Comparison of ENCODE assay signal across 8 cellular contexts in the genomic region with DNA sequence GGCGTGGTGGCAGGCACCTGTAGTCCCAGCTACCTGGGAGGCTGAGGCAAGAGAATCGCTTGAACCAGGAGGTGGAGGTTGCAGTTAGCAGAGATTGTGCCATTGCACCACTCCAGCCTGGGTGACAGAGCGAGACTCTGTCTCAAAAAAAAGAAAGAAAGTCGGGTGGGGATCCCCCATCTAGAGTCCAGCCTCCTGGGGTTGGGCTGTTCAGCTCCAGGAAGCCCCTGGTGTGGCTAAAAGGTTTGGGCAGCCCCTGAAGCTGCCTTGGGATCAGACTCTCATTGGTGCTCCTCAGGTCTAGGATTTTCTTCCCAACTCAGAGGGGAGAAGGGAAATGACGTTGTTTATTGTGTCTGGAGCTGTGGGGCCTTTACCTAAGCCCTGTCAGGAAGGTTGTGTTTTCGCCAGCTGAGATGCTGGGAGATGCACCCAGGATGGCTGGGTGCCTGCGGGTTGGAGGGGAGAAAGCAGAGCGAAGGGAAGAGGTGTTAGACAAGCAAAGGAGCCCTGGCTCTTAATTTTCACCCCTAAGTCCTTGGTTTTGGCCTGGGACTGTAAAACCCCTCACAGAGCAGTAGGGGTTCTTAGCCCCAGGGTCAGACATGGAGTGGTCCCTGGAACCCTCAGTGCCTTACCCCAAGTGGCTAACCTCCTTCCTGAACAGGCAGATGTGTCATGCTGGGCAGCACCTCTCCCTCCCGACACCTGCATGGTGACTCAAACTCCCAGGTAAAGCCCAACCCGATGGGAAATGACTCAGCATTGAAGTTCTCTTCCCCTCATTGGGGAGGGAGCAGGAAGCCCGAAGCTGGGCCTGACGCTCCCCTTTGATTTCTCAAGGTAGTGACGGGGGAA. TPM values are rescaled to one million over a fixed set of nuclear protein-coding genes. Genes with fewer than 3 reads are reported as not detected.
DNase-seq lines count a peak whose midpoint lies in the region; ATAC-seq and TF ChIP-seq lines count a peak whose summit lies in the region.

No MANE protein-coding gene starts in this region.

- H3K4me3 Mint-ChIP-seq in T-helper 2 cell treated with Interferon-gamma antibody and Interleukin-4, amounts not matched to agents 5 μg/mL and 100 μg/mL, for 36 hours, result no peak overlapping the region

- no peaks in the 10 kb centered on the region for H3K9me3 Mint-ChIP-seq in T-helper 2 cell treated with Interferon-gamma antibody and Interleukin-4, amounts not matched to agents 5 μg/mL and 100 μg/mL, for 36 hours

- TF ChIP-seq POLR2A in lower leg skin (IDR thresholded peaks at IDR 0.05), result no peak

- H3K27ac Mint-ChIP-seq in T-helper 2 cell treated with Interferon-gamma antibody and Interleukin-4, amounts not matched to agents 5 μg/mL and 100 μg/mL, for 36 hours, result peak overlapping the region; percentile 35

- intact Hi-C loops in lower leg skin (cut with DNase I; ENCODE audit: low total_unique reads), result no loop called here

- peaks cover 8% of the 10 kb centered on the region for H3K27me3 Mint-ChIP-seq in T-helper 2 cell treated with Interferon-gamma antibody and Interleukin-4, amounts not matched to agents 5 μg/mL and 100 μg/mL, for 36 hours (ENCODE audit: low read depth)

- 51 to 61% methylated on average over 13 of the region's 13 CpGs for WGBS in lower leg skin, 2 donors

- peak; percentile 67 for ATAC-seq in HG02642 (IDR thresholded peaks at IDR 0.05; ENCODE audit: poor library complexity, unreplicated experiment)
- ATAC-seq in GM19467 (IDR thresholded peaks at IDR 0.05; ENCODE audit: unreplicated experiment), result no peak

- H3K36me3 Mint-ChIP-seq in T-helper 2 cell treated with Interferon-gamma antibody and Interleukin-4, amounts not matched to agents 5 μg/mL and 100 μg/mL, for 36 hours (ENCODE audit: low read depth), result no peaks in the 10 kb centered on the region

- no peak for TF ChIP-seq CTCF in lower leg skin (IDR thresholded peaks at IDR 0.05)

- peak; percentile 56 for DNase-seq in ELR (ENCODE audit: low read depth)
- peak; percentile 47 for DNase-seq in T-helper 2 cell treated with Interferon-gamma antibody and Interleukin-4, amounts not matched to agents 5 μg/mL and 100 μg/mL, for 36 hours (ENCODE audit: low spot score)
- DNase-seq in dermis blood vessel endothelial cell, result peak; percentile 56
- DNase-seq in stimulated activated CD4-positive, alpha-beta T cell treated with anti-CD3 and anti-CD28 coated beads, Interleukin-2, amount 100 ng/mL, for 24 hours, result peak; percentile 59 to 62
- DNase-seq in NCI-H526 treated with DMSO at 0.1 percent for 48 hours (lab: John Stamatoyannopoulos, UW), result no peak
- DNase-seq in lower leg skin (ENCODE audit: low spot score in 2 of 2), result no peak

- H3K4me3 ChIP-seq in lower leg skin (ENCODE audit: low read depth, poor library complexity, severe bottlenecking), result no peak overlapping the region

- H3K4me1 Mint-ChIP-seq in T-helper 2 cell treated with Interferon-gamma antibody and Interleukin-4, amounts not matched to agents 5 μg/mL and 100 μg/mL, for 36 hours (ENCODE audit: low read depth), result peaks cover 16% of the 10 kb centered on the region

RNA-seq across cellular contexts. Expression of a gene that starts 21.1 kb away (rescaled TPM):
- total RNA-seq in dermis blood vessel endothelial cell (13.4 and 13.8 TPM in 2 replicates), lower leg skin (10 to 100 TPM; 12.7 to 28.5 (median 14.7) TPM)

RNA-seq across cellular contexts. Expression of a gene that starts 57.6 kb away (rescaled TPM):
- total RNA-seq in dermis blood vessel endothelial cell, result 27.9 and 35.1 TPM in 2 replicates
- 10 to 100 TPM; 20.0 to 27.9 (median 24.2) TPM for total RNA-seq in lower leg skin

Comparison
In these comparisons a context has a peak if more than half of its experiments do, and no peak if none do; other contexts are left out.
1. DNase-seq: peak in ELR (single experiment), T-helper 2 cell treated with Interferon-gamma antibody and Interleukin-4, amounts not matched to agents 5 μg/mL and 100 μg/mL, for 36 hours (single experiment), dermis blood vessel endothelial cell (single experiment) and stimulated activated CD4-positive, alpha-beta T cell treated with anti-CD3 and anti-CD28 coated beads, Interleukin-2, amount 100 ng/mL, for 24 hours (2 of 2); none in NCI-H526 treated with DMSO at 0.1 percent for 48 hours (single experiment) and lower leg skin (0 of 2).